ENCODE assay signal across 11 cellular contexts in genomic region chr10:102408081-102408727, GRCh38. TPM values are rescaled to one million over a fixed set of nuclear protein-coding genes. Genes with fewer than 3 reads are reported as not detected.
DNase-seq lines count a peak whose midpoint lies in the region; ATAC-seq and TF ChIP-seq lines count a peak whose summit lies in the region.
"Had no signal": no experiment of that assay in that cellular context is flagged by ENCODE, and none has a peak within 500 bp of the region (broad histone marks: within the 10 kb centered on the region; RNA-seq: fewer than 3 reads in every experiment).

No MANE protein-coding gene starts in this region.

- no peaks in the 10 kb centered on the region for H3K27me3 Mint-ChIP-seq in activated naive CD4-positive, alpha-beta T cell treated with anti-CD3 and anti-CD28 coated beads, Interleukin-2, amount 50 U/mL, for 24 hours
- H3K27me3 Mint-ChIP-seq in activated T-helper 2 cell treated with anti-CD3 and anti-CD28 coated beads, Interferon-gamma antibody, Interleukin-2, Interleukin-4, amounts not matched to agents 10 μg/mL and 5 μg/mL and 100 μg/mL, durations not matched to agents 14 hours and 24 hours and 36 hours (ENCODE audit: low read depth): peaks cover 24% of the 10 kb centered on the region
- peaks cover 25 to 28% (median 28%) of the 10 kb centered on the region in 3 donors for H3K27me3 Mint-ChIP-seq in immature natural killer cell (ENCODE audit: low read depth in 3 of 3)

- H3K4me1 Mint-ChIP-seq in activated naive CD4-positive, alpha-beta T cell treated with anti-CD3 and anti-CD28 coated beads, Interleukin-2, amount 50 U/mL, for 24 hours: peaks cover 45% of the 10 kb centered on the region
- H3K4me1 Mint-ChIP-seq in activated T-helper 2 cell treated with anti-CD3 and anti-CD28 coated beads, Interferon-gamma antibody, Interleukin-2, Interleukin-4, amounts not matched to agents 10 μg/mL and 5 μg/mL and 100 μg/mL, durations not matched to agents 14 hours and 24 hours and 36 hours (ENCODE audit: low read depth): peaks cover 31% of the 10 kb centered on the region
- H3K4me1 Mint-ChIP-seq in immature natural killer cell: peaks cover 9 to 18% of the 10 kb centered on the region in 2 donors

- H3K36me3 ChIP-seq in tibial artery: peaks cover 0 to 1% (median 0%) of the 10 kb centered on the region in 3 donors
- H3K36me3 ChIP-seq: adrenal gland had no signal

- DNase-seq in activated naive CD4-positive, alpha-beta T cell (lab: John Stamatoyannopoulos, UW): no peak
- DNase-seq in activated T-helper 2 cell treated with anti-CD3 and anti-CD28 coated beads, Interferon-gamma antibody, Interleukin-2, Interleukin-4, amounts not matched to agents 10 μg/mL and 5 μg/mL and 100 μg/mL, durations not matched to agents 14 hours and 24 hours and 36 hours (ENCODE audit: low spot score): no peak
- DNase-seq in immature natural killer cell (no peak), tibial artery (no peak), HCEC 1CT (no peak), RPMI8226 (no peak)
- DNase-seq: NK-92 treated with Interleukin-12 subunit alpha and Interleukin-12 subunit beta, amount 100 ng/mL, for 24 hours had no signal

- no peaks in the 10 kb centered on the region for H3K9me3 ChIP-seq in tibial artery
- H3K9me3 ChIP-seq: adrenal gland, mucosa of descending colon had no signal

- no peak for TF ChIP-seq CTCF in tibial artery (IDR thresholded peaks at IDR 0.05)

- H3K27me3 ChIP-seq in tibial artery: peaks cover 0 to 72% of the 10 kb centered on the region in 2 donors

- peak overlapping the region; percentile 10 to 43 for H3K4me3 ChIP-seq in tibial artery
- H3K4me3 ChIP-seq: mucosa of descending colon had no signal

- peaks cover 0 to 26% (median 14%) of the 10 kb centered on the region in 4 donors for H3K4me1 ChIP-seq in tibial artery

- H3K27ac ChIP-seq in tibial artery: no peak overlapping the region

- peak overlapping the region; percentile 75 for H3K4me3 Mint-ChIP-seq in activated naive CD4-positive, alpha-beta T cell treated with anti-CD3 and anti-CD28 coated beads, Interleukin-2, amount 50 U/mL, for 24 hours
- H3K4me3 Mint-ChIP-seq in activated T-helper 2 cell treated with anti-CD3 and anti-CD28 coated beads, Interferon-gamma antibody, Interleukin-2, Interleukin-4, amounts not matched to agents 10 μg/mL and 5 μg/mL and 100 μg/mL, durations not matched to agents 14 hours and 24 hours and 36 hours (ENCODE audit: low read depth): peak overlapping the region; percentile 81
- H3K4me3 Mint-ChIP-seq in immature natural killer cell: peak overlapping the region; percentile 53 to 81 (median 63)

- intact Hi-C loops in activated T-helper 2 cell treated with anti-CD3 and anti-CD28 coated beads, Interferon-gamma antibody, Interleukin-2, Interleukin-4, amounts not matched to agents 10 μg/mL and 5 μg/mL and 100 μg/mL, durations not matched to agents 14 hours and 24 hours and 36 hours (cut with micrococcal nuclease): loop anchor here (2.0 kb wide), 1 partner anchor 13 kb away; the partner anchor contains the start of gene NFKB2
- intact Hi-C loops in tibial artery (cut with DNase I; ENCODE audit: low total_unique reads): no loop called here

- H3K36me3 Mint-ChIP-seq in activated naive CD4-positive, alpha-beta T cell treated with anti-CD3 and anti-CD28 coated beads, Interleukin-2, amount 50 U/mL, for 24 hours: no peaks in the 10 kb centered on the region
- H3K36me3 Mint-ChIP-seq in activated T-helper 2 cell treated with anti-CD3 and anti-CD28 coated beads, Interferon-gamma antibody, Interleukin-2, Interleukin-4, amounts not matched to agents 10 μg/mL and 5 μg/mL and 100 μg/mL, durations not matched to agents 14 hours and 24 hours and 36 hours (ENCODE audit: low read depth): peaks cover 14% of the 10 kb centered on the region
- peaks cover 0 to 4% (median 0%) of the 10 kb centered on the region in 3 donors for H3K36me3 Mint-ChIP-seq in immature natural killer cell

- no peak for ATAC-seq in HG03442 (IDR thresholded peaks at IDR 0.05; ENCODE audit: unreplicated experiment)

- no peaks in the 10 kb centered on the region for H3K9me3 Mint-ChIP-seq in activated naive CD4-positive, alpha-beta T cell treated with anti-CD3 and anti-CD28 coated beads, Interleukin-2, amount 50 U/mL, for 24 hours
- no peaks in the 10 kb centered on the region for H3K9me3 Mint-ChIP-seq in activated T-helper 2 cell treated with anti-CD3 and anti-CD28 coated beads, Interferon-gamma antibody, Interleukin-2, Interleukin-4, amounts not matched to agents 10 μg/mL and 5 μg/mL and 100 μg/mL, durations not matched to agents 14 hours and 24 hours and 36 hours
- H3K9me3 Mint-ChIP-seq in immature natural killer cell: peaks cover 0 to 3% (median 0%) of the 10 kb centered on the region in 6 donors

- peak overlapping the region; percentile 78 for H3K27ac Mint-ChIP-seq in activated naive CD4-positive, alpha-beta T cell treated with anti-CD3 and anti-CD28 coated beads, Interleukin-2, amount 50 U/mL, for 24 hours
- peak overlapping the region; percentile 15 for H3K27ac Mint-ChIP-seq in activated T-helper 2 cell treated with anti-CD3 and anti-CD28 coated beads, Interferon-gamma antibody, Interleukin-2, Interleukin-4, amounts not matched to agents 10 μg/mL and 5 μg/mL and 100 μg/mL, durations not matched to agents 14 hours and 24 hours and 36 hours
- peak overlapping the region in 1 of 6 donors; percentile 69 for H3K27ac Mint-ChIP-seq in immature natural killer cell

RNA-seq across cellular contexts. Expression of gene PSD, which starts 10.4 kb away (rescaled TPM):
- 10.6 and 13.4 TPM in 2 replicates for total RNA-seq in activated T-helper 2 cell treated with anti-CD3 and anti-CD28 coated beads, Interferon-gamma antibody, Interleukin-2, Interleukin-4, amounts not matched to agents 10 μg/mL and 5 μg/mL and 100 μg/mL, durations not matched to agents 14 hours and 24 hours and 36 hours
- polyA plus RNA-seq in immature natural killer cell: 1 to 10 TPM; 1.2 to 2.2 (median 2.0) TPM

RNA-seq across cellular contexts. Expression of gene FBXL15, which starts 12.4 kb away (rescaled TPM):
- total RNA-seq in activated T-helper 2 cell treated with anti-CD3 and anti-CD28 coated beads, Interferon-gamma antibody, Interleukin-2, Interleukin-4, amounts not matched to agents 10 μg/mL and 5 μg/mL and 100 μg/mL, durations not matched to agents 14 hours and 24 hours and 36 hours: 14.8 and 15.1 TPM in 2 replicates
- 10 to 100 TPM; 39.5 to 43.9 (median 39.7) TPM for polyA plus RNA-seq in immature natural killer cell

RNA-seq across cellular contexts. Expression of gene NFKB2, which starts 12.7 kb away (rescaled TPM):
- total RNA-seq in activated T-helper 2 cell treated with anti-CD3 and anti-CD28 coated beads, Interferon-gamma antibody, Interleukin-2, Interleukin-4, amounts not matched to agents 10 μg/mL and 5 μg/mL and 100 μg/mL, durations not matched to agents 14 hours and 24 hours and 36 hours: 310 and 323 TPM in 2 replicates
- 10 to 100 TPM in 1 of 3 donors, 1 to 10 TPM in 2; 3.6 to 11.4 (median 5.0) TPM for polyA plus RNA-seq in immature natural killer cell

RNA-seq across cellular contexts. Expression of gene CUEDC2, which starts 24.2 kb away (rescaled TPM):
- 60.7 and 67.5 TPM in 2 replicates for total RNA-seq in activated T-helper 2 cell treated with anti-CD3 and anti-CD28 coated beads, Interferon-gamma antibody, Interleukin-2, Interleukin-4, amounts not matched to agents 10 μg/mL and 5 μg/mL and 100 μg/mL, durations not matched to agents 14 hours and 24 hours and 36 hours
- polyA plus RNA-seq in immature natural killer cell: 10 to 100 TPM; 61.8 to 65.3 (median 63.3) TPM

RNA-seq across cellular contexts. Expression of gene C10orf95, which starts 43.1 kb away (rescaled TPM):
- 0.32 TPM in 1 of 2 replicates, not detected in the other for total RNA-seq in activated T-helper 2 cell treated with anti-CD3 and anti-CD28 coated beads, Interferon-gamma antibody, Interleukin-2, Interleukin-4, amounts not matched to agents 10 μg/mL and 5 μg/mL and 100 μg/mL, durations not matched to agents 14 hours and 24 hours and 36 hours
- under 1 TPM; 0.32 to 0.67 (median 0.59) TPM for polyA plus RNA-seq in immature natural killer cell
